In genomic region chr1:203028784-203029553, GRCh38 we compare ENCODE assay signal across 15 cellular contexts. TPM values are rescaled to one million over a fixed set of nuclear protein-coding genes. Genes with fewer than 3 reads are reported as not detected.
A peak's percentile ranks its signal among the peaks of the same experiment; 100 is the strongest.
DNase-seq lines count a peak whose midpoint lies in the region; ATAC-seq, FAIRE-seq and TF ChIP-seq lines count a peak whose summit lies in the region.
"Had no signal": no experiment of that assay in that cellular context is flagged by ENCODE, and none has a peak within 500 bp of the region (broad histone marks: within the 10 kb centered on the region; RNA-seq: fewer than 3 reads in every experiment).

No MANE protein-coding gene starts in this region.

- H3K9me1 ChIP-seq in K562 (ENCODE audit: control insufficient read depth, insufficient read depth, low read length) = no peaks in the 10 kb centered on the region

- no peak for FAIRE-seq in K562 (lab: Jason Lieb, UNC)

- no peak overlapping the region for H3K27ac Mint-ChIP-seq in naive thymus-derived CD4-positive, alpha-beta T cell

- intact Hi-C loops in Right ventricle myocardium inferior (cut with DNase I) (no loop called here), cardiac septum (cut with DNase I) (loop anchor here (5.0 kb wide), 1 partner anchor 62 kb away; the partner anchor contains the start of gene CYB5R1), K562 (cut with micrococcal nuclease) (no loop called here), aorta (cut with DNase I) (no loop called here)
- intact Hi-C loops in naive thymus-derived CD4-positive, alpha-beta T cell (cut with micrococcal nuclease) = loop anchor here (5.0 to 10.0 kb wide), 3 partner anchors 62 to 296 kb away; partner anchors contain the start of gene CYB5R1 (in 1 of the 2)

- no peak overlapping the region for H3K27ac ChIP-seq in K562 (ENCODE audit: extremely low read depth, low read depth, low read length)
- H3K27ac ChIP-seq in aorta (ENCODE audit: low read depth in 1 of 2, low read length in 2 of 2) = peak overlapping the region in 1 of 2 donors; percentile 38
- no peak overlapping the region for H3K27ac ChIP-seq in naive thymus-derived CD4-positive, alpha-beta T cell (ENCODE audit: low read depth, low read length)

- whole genome bisulfite sequencing in K562 (ENCODE audit: insufficient coverage, low coverage, missing lambda C conversion rate) = 19% methylated on average over 13 of the region's 13 CpGs
- 11% methylated on average over 13 of the region's 13 CpGs for WGBS in aorta, 2 donors

- H3K4me1 ChIP-seq in K562 (replicated peaks in 1 of 2; ENCODE audit: control insufficient read depth in 2 of 2, insufficient read depth in 2 of 2, low read length in 2 of 2) = peaks cover 11 to 27% of the 10 kb centered on the region in 2 experiments; a peak in 4 of 5 replicates
- no peaks in the 10 kb centered on the region for H3K4me1 ChIP-seq in aorta (ENCODE audit: control insufficient read depth in 1 of 2, insufficient read depth in 2 of 2, low read length in 2 of 2)
- peaks cover 0 to 11% of the 10 kb centered on the region in 2 donors for H3K4me1 ChIP-seq in naive thymus-derived CD4-positive, alpha-beta T cell (ENCODE audit: control insufficient read depth in 2 of 2, insufficient read depth in 2 of 2, low read length in 2 of 2)

- CTCF ChIA-PET in K562 (lab: Yijun Ruan, JAX; ENCODE audit: low intra/inter-chr PET ratio) = no interaction called here
- CTCF ChIA-PET in naive thymus-derived CD4-positive, alpha-beta T cell (lab: Charles Lee) = interaction anchor here (0.9 kb wide), 1 partner anchor 10 kb away, joined by 3 read pairs; no protein-coding TSS in a partner anchor

- H3K9me3 ChIP-seq in K562 (replicated peaks; ENCODE audit: control insufficient read depth, insufficient read depth, low read depth, low read length) (no peaks in the 10 kb centered on the region), aorta (ENCODE audit: control insufficient read depth, low read length) (no peaks in the 10 kb centered on the region)
- H3K9me3 ChIP-seq in naive thymus-derived CD4-positive, alpha-beta T cell (ENCODE audit: control insufficient read depth in 2 of 3, low read length in 3 of 3) = no peaks in the 10 kb centered on the region

- peak overlapping the region; percentile 97; the same call in 1 of the 2 replicates for H3K4me2 ChIP-seq in K562 (ENCODE audit: insufficient read depth, low read length)

- BruUV-seq in K562 (replicated peaks; lab: Mats Ljungman, UMichigan) = no TSS peak

- POLR2A ChIA-PET in K562 (lab: Yijun Ruan, JAX) = interaction anchor here (0.7 to 4.5 kb wide), 6 partner anchors 7 to 44 kb away, joined by 3 to 22 read pairs (median 8); no protein-coding TSS in a partner anchor
- POLR2A ChIA-PET in naive thymus-derived CD4-positive, alpha-beta T cell (lab: Charles Lee) = no interaction called here

- no peaks in the 10 kb centered on the region for H3K79me2 ChIP-seq in K562 (ENCODE audit: control insufficient read depth, insufficient read depth, low read length)

- H2AFZ ChIP-seq in K562 (ENCODE audit: low read depth, low read length) = no peak overlapping the region

- DNase-seq in Right ventricle myocardium inferior (ENCODE audit: missing footprints) = no peak
- no peak for DNase-seq in cardiac septum (ENCODE audit: low spot score)
- peak in 1 of 4 experiments; percentile 10 for DNase-seq in K562 (ENCODE audit: extremely low read depth in 1 of 4, low spot score in 3 of 4)
- DNase-seq in mesenteric fat pad (ENCODE audit: low spot score) = peak; percentile 62
- DNase-seq in aorta = no peak
- no peak for DNase-seq in naive thymus-derived CD4-positive, alpha-beta T cell
- no peak for DNase-seq in AG08395 (ENCODE audit: low spot score)
- DNase-seq: kidney glomerular epithelial cell; NCI-H774; SHP77 treated with DMSO at 0.1 percent for 48 hours; stimulated activated CD4-positive, alpha-beta T cell treated with anti-CD3 and anti-CD28 coated beads, Interleukin-15, amount 100 ng/mL, for 24 hours had no signal

- TF ChIP-seq CTCF in K562 (IDR thresholded peaks at IDR 0.05 in 2 of 3, conservative IDR thresholded peaks at IDR 0.05 in 1 of 3; ENCODE audit: insufficient read depth in 2 of 3, low read depth in 1 of 3, low read length in 3 of 3) = no peak

- H3K9ac ChIP-seq in K562 (ENCODE audit: insufficient read depth in 1 of 2, low read depth in 2 of 2, low read length in 2 of 2) = peak overlapping the region in 1 of 2 experiments; percentile 61; a peak in 2 of 4 replicates

- peaks cover 0 to 20% (median 0%) of the 10 kb centered on the region in 5 donors for H3K36me3 Mint-ChIP-seq in naive thymus-derived CD4-positive, alpha-beta T cell

- peaks cover 0 to 3% (median 0%) of the 10 kb centered on the region in 11 donors for H3K9me3 Mint-ChIP-seq in naive thymus-derived CD4-positive, alpha-beta T cell

- peaks cover 0 to 26% (median 14%) of the 10 kb centered on the region in 7 donors for H3K4me1 Mint-ChIP-seq in naive thymus-derived CD4-positive, alpha-beta T cell

- peak; percentile 43 for ATAC-seq in Right ventricle myocardium inferior
- no peak for ATAC-seq in K562
- ATAC-seq in aorta (ENCODE audit: low FRiP score) = peak; percentile 17
- no peak for ATAC-seq in naive thymus-derived CD4-positive, alpha-beta T cell
- no peak for ATAC-seq in GM18505 (IDR thresholded peaks at IDR 0.05; ENCODE audit: unreplicated experiment)

- no peak for TF ChIP-seq RAD21 in K562 (CRISPR knock-in tag; conservative IDR thresholded peaks at IDR 0.05 in 1 of 2, IDR thresholded peaks at IDR 0.05 in 1 of 2)

- H3K36me3 ChIP-seq in K562 (ENCODE audit: control insufficient read depth, insufficient read depth, low read length) (peaks cover 19% of the 10 kb centered on the region), aorta (ENCODE audit: control insufficient read depth in 1 of 2, insufficient read depth in 2 of 2, low read length in 1 of 2) (no peaks in the 10 kb centered on the region)
- H3K36me3 ChIP-seq in naive thymus-derived CD4-positive, alpha-beta T cell (ENCODE audit: control insufficient read depth in 2 of 3, insufficient read depth in 3 of 3, low read length in 3 of 3) = peaks cover 0 to 7% (median 0%) of the 10 kb centered on the region in 3 experiments

- H4K20me1 ChIP-seq in K562 (replicated peaks; ENCODE audit: control insufficient read depth, insufficient read depth, low read length) = peaks cover 8% of the 10 kb centered on the region; the same call in 1 of the 2 replicates

- no peak for TF ChIP-seq EP300 in K562 (IDR thresholded peaks at IDR 0.05; ENCODE audit: low read length)

- in situ Hi-C loops in K562 (cut with MboI) = no loop called here

- H3K27me3 Mint-ChIP-seq in naive thymus-derived CD4-positive, alpha-beta T cell = peaks cover 0 to 9% (median 0%) of the 10 kb centered on the region in 5 donors

- H3K4me3 ChIP-seq in K562 (no peak overlapping the region), aorta (ENCODE audit: low read length in 2 of 2) (no peak overlapping the region)
- no peak overlapping the region for H3K4me3 ChIP-seq in naive thymus-derived CD4-positive, alpha-beta T cell (ENCODE audit: low read length)

- peaks cover 0 to under 1% of the 10 kb centered on the region in 2 experiments; a peak in 2 of 5 replicates for H3K27me3 ChIP-seq in K562 (ENCODE audit: control insufficient read depth in 2 of 2, insufficient read depth in 2 of 2, low read length in 2 of 2)
- H3K27me3 ChIP-seq in aorta (ENCODE audit: control insufficient read depth in 1 of 2, insufficient read depth in 2 of 2, low read length in 1 of 2) = no peaks in the 10 kb centered on the region
- no peaks in the 10 kb centered on the region for H3K27me3 ChIP-seq in naive thymus-derived CD4-positive, alpha-beta T cell (ENCODE audit: control insufficient read depth in 2 of 2, insufficient read depth in 2 of 2, low read length in 2 of 2)

- TF ChIP-seq POLR2A in K562 (conservative IDR thresholded peaks at IDR 0.05) (no peak), GM18505 (IDR thresholded peaks at IDR 0.05; ENCODE audit: borderline replicate concordance, extremely low read depth, insufficient read depth, insufficient read length) (no peak)

- H3K4me3 Mint-ChIP-seq in naive thymus-derived CD4-positive, alpha-beta T cell = peak overlapping the region in 2 of 10 donors; percentile 38 to 95

RNA-seq across cellular contexts. Expression of gene PPFIA4, which starts 2.7 kb away (rescaled TPM):
- 22.2 TPM for total RNA-seq in Right ventricle myocardium inferior
- total RNA-seq in cardiac septum = 46.7 TPM
- 88.7 and 176 TPM in 2 replicates for total RNA-seq in K562 (2011; cell fraction: chromatin; rRNA removed; ENCODE audit: low replicate concordance)
- 60.7 and 63.9 TPM in 2 replicates for total RNA-seq in K562 (2011; cell fraction: nucleolus; rRNA removed)
- total RNA-seq in K562 (2011; cell fraction: nucleoplasm; rRNA removed) = 62.3 and 64.9 TPM in 2 replicates
- total RNA-seq in K562 (2014; rRNA removed) = 0.94 and 1.00 TPM in 2 replicates
- total RNA-seq in K562 (2014; rRNA removed; fragmentation: Illumina TruSeq; extraction: Trizol) = 0.22 and 0.36 TPM in 2 replicates
- 0.43 and 0.60 TPM in 2 replicates for total RNA-seq in K562 (2015; rRNA removed; fragmentation: Illumina TruSeq; extraction: Trizol)
- total RNA-seq in K562 (2021) = 1.9 and 2.0 TPM in 2 replicates
- polyA plus RNA-seq in K562 (2011; rRNA removed) = 12.0 and 15.5 TPM in 2 replicates
- 4.9 and 6.3 TPM in 2 replicates for polyA plus RNA-seq in K562 (2011; cell fraction: cytosol; rRNA removed)
- 133 and 139 TPM in 2 replicates for polyA plus RNA-seq in K562 (2011; cell fraction: nucleus; rRNA removed)
- polyA plus RNA-seq in K562 (2012) = 3.8 and 4.7 TPM in 2 replicates
- 0.69 and 0.70 TPM in 2 replicates for polyA plus RNA-seq in K562 (2014; fragmentation: Illumina TruSeq; extraction: Trizol)
- polyA plus RNA-seq in K562 (2014; fragmentation: Nextera tagmentation; extraction: Ambion mirVana) = under 1 TPM; 0.07 to 0.08 TPM
- polyA plus RNA-seq in K562 (2014; rRNA removed) = 1.2 and 5.3 TPM in 2 replicates
- 5.5 and 9.7 TPM in 2 replicates for polyA minus RNA-seq in K562 (2011; rRNA and poly(A)+ RNA removed)
- 5.2 and 6.8 TPM in 2 replicates for polyA minus RNA-seq in K562 (2011; cell fraction: cytosol; rRNA and poly(A)+ RNA removed)
- polyA minus RNA-seq in K562 (2011; cell fraction: nucleus; rRNA and poly(A)+ RNA removed) = 32.0 and 45.5 TPM in 2 replicates
- 0.55 TPM for total RNA-seq in mesenteric fat pad
- total RNA-seq in aorta = 10 to 100 TPM; 20.2 to 22.7 TPM
- 1 to 10 TPM; 3.3 to 5.9 TPM for polyA plus RNA-seq in aorta
- total RNA-seq in naive thymus-derived CD4-positive, alpha-beta T cell = 10 to 100 TPM in 1 of 5 experiments, 1 to 10 TPM in 2, under 1 TPM in 2; 0.40 to 45.5 (median 2.4) TPM
- polyA plus RNA-seq in naive thymus-derived CD4-positive, alpha-beta T cell = not detected

RNA-seq across cellular contexts. Expression of gene TMEM183A, which starts 21.8 kb away (rescaled TPM):
- total RNA-seq in Right ventricle myocardium inferior (24.0 TPM), cardiac septum (27.7 TPM), K562 (2014; rRNA removed) (119 and 136 TPM in 2 replicates), K562 (2014; rRNA removed; fragmentation: Illumina TruSeq; extraction: Trizol) (127 and 136 TPM in 2 replicates), K562 (2015; rRNA removed; fragmentation: Illumina TruSeq; extraction: Trizol) (114 TPM in 2 replicates), K562 (2021) (124 and 143 TPM in 2 replicates), mesenteric fat pad (48.7 TPM), aorta (10 to 100 TPM; 43.9 to 47.7 TPM)
- total RNA-seq in K562 (2011; cell fraction: chromatin; rRNA removed; ENCODE audit: low replicate concordance) = 131 and 149 TPM in 2 replicates
- 80.0 and 91.2 TPM in 2 replicates for total RNA-seq in K562 (2011; cell fraction: nucleolus; rRNA removed)
- total RNA-seq in K562 (2011; cell fraction: nucleoplasm; rRNA removed) = 117 and 162 TPM in 2 replicates
- polyA plus RNA-seq in K562 (2011; rRNA removed) (166 and 180 TPM in 2 replicates), K562 (2014; fragmentation: Illumina TruSeq; extraction: Trizol) (144 and 190 TPM in 2 replicates), K562 (2014; fragmentation: Nextera tagmentation; extraction: Ambion mirVana) (10 to 100 TPM; 23.4 to 31.8 TPM), K562 (2014; rRNA removed) (124 and 139 TPM in 2 replicates), aorta (10 to 100 TPM; 46.9 to 55.7 TPM)
- polyA plus RNA-seq in K562 (2011; cell fraction: cytosol; rRNA removed) = 195 and 277 TPM in 2 replicates
- 226 and 265 TPM in 2 replicates for polyA plus RNA-seq in K562 (2011; cell fraction: nucleus; rRNA removed)
- 81.2 and 82.1 TPM in 2 replicates for polyA plus RNA-seq in K562 (2012)
- polyA minus RNA-seq in K562 (2011; rRNA and poly(A)+ RNA removed) = 195 and 208 TPM in 2 replicates
- polyA minus RNA-seq in K562 (2011; cell fraction: cytosol; rRNA and poly(A)+ RNA removed) = 63.5 and 86.2 TPM in 2 replicates
- polyA minus RNA-seq in K562 (2011; cell fraction: nucleus; rRNA and poly(A)+ RNA removed) = 54.9 and 85.7 TPM in 2 replicates
- total RNA-seq in naive thymus-derived CD4-positive, alpha-beta T cell = 100 to 1,000 TPM in 2 of 5 experiments, 10 to 100 TPM in 3; 61.4 to 134 (median 77.0) TPM
- polyA plus RNA-seq in naive thymus-derived CD4-positive, alpha-beta T cell = 10 to 100 TPM; 42.5 to 56.0 TPM

RNA-seq across cellular contexts. Expression of gene MYOG, which starts 56.8 kb away (rescaled TPM):
- not detected for total RNA-seq in Right ventricle myocardium inferior
- total RNA-seq in cardiac septum = 0.16 TPM
- not detected in 2 replicates for total RNA-seq in K562 (2011; cell fraction: chromatin; rRNA removed; ENCODE audit: low replicate concordance)
- total RNA-seq in K562 (2011; cell fraction: nucleolus; rRNA removed) = not detected in 2 replicates
- not detected in 2 replicates for total RNA-seq in K562 (2011; cell fraction: nucleoplasm; rRNA removed)
- total RNA-seq in K562 (2014; rRNA removed) = not detected in 2 replicates
- total RNA-seq in K562 (2014; rRNA removed; fragmentation: Illumina TruSeq; extraction: Trizol) = not detected in 2 replicates
- not detected in 2 replicates for total RNA-seq in K562 (2015; rRNA removed; fragmentation: Illumina TruSeq; extraction: Trizol)
- total RNA-seq in K562 (2021) = not detected in 2 replicates
- not detected in 2 replicates for polyA plus RNA-seq in K562 (2011; rRNA removed)
- not detected in 2 replicates for polyA plus RNA-seq in K562 (2011; cell fraction: cytosol; rRNA removed)
- polyA plus RNA-seq in K562 (2011; cell fraction: nucleus; rRNA removed) = not detected in 2 replicates
- polyA plus RNA-seq in K562 (2012) = not detected in 2 replicates
- not detected in 2 replicates for polyA plus RNA-seq in K562 (2014; fragmentation: Illumina TruSeq; extraction: Trizol)
- polyA plus RNA-seq in K562 (2014; fragmentation: Nextera tagmentation; extraction: Ambion mirVana) = not detected
- polyA plus RNA-seq in K562 (2014; rRNA removed) = not detected in 2 replicates
- polyA minus RNA-seq in K562 (2011; rRNA and poly(A)+ RNA removed) = not detected in 2 replicates
- not detected in 2 replicates for polyA minus RNA-seq in K562 (2011; cell fraction: cytosol; rRNA and poly(A)+ RNA removed)
- not detected in 2 replicates for polyA minus RNA-seq in K562 (2011; cell fraction: nucleus; rRNA and poly(A)+ RNA removed)
- not detected for total RNA-seq in mesenteric fat pad
- not detected for total RNA-seq in aorta
- polyA plus RNA-seq in aorta = not detected
- not detected for total RNA-seq in naive thymus-derived CD4-positive, alpha-beta T cell
- polyA plus RNA-seq in naive thymus-derived CD4-positive, alpha-beta T cell = not detected
- total RNA-seq: Daoy, glomerular endothelial cell, H4 had no signal

Comparison
In these comparisons a context has a peak if more than half of its experiments do, and no peak if none do; other contexts are left out.
1. intact Hi-C loops: an anchor here in cardiac septum (5.0 kb wide) and naive thymus-derived CD4-positive, alpha-beta T cell (5.0 to 10.0 kb wide); none called in Right ventricle myocardium inferior, K562 and aorta.
2. ATAC-seq: peak in Right ventricle myocardium inferior (single experiment) and aorta (single experiment); none in K562 (single experiment), naive thymus-derived CD4-positive, alpha-beta T cell (single experiment) and GM18505 (single experiment).